Comparison of ENCODE assay signal across 1 cellular context in genomic region chrX:323721-324628, GRCh38.
TF ChIP-seq lines count a peak whose summit lies in the region.

No MANE protein-coding gene starts in this region.

TF ChIP-seq in HepG2, 621 proteins besides CTCF, POLR2A, EP300 and RAD21 (continued from another document and continues in another):
- TF ChIP-seq HNF4A (CRISPR knock-in tag; IDR thresholded peaks at IDR 0.05) (no peak), NR2F1 (CRISPR knock-in tag; IDR thresholded peaks at IDR 0.05) (no peak), KLF13 (CRISPR knock-in tag; IDR thresholded peaks at IDR 0.05) (no peak), HMGA1 (CRISPR knock-in tag; conservative IDR thresholded peaks at IDR 0.05) (no peak), ATF1 (CRISPR knock-in tag; IDR thresholded peaks at IDR 0.05) (no peak), IRF2 (CRISPR knock-in tag; IDR thresholded peaks at IDR 0.05) (no peak), PATZ1 (CRISPR knock-in tag; IDR thresholded peaks at IDR 0.05) (no peak), ZNF598 (CRISPR knock-in tag; IDR thresholded peaks at IDR 0.05; ENCODE audit: borderline replicate concordance) (no peak), ZNF747 (CRISPR knock-in tag; IDR thresholded peaks at IDR 0.05; ENCODE audit: borderline replicate concordance) (no peak; the same call in 1 of the 2 replicates), ZNF44 (CRISPR knock-in tag; IDR thresholded peaks at IDR 0.05) (no peak), NCOA5 (CRISPR knock-in tag; IDR thresholded peaks at IDR 0.05) (no peak; the same call in 1 of the 2 replicates), FLYWCH1 (CRISPR knock-in tag; IDR thresholded peaks at IDR 0.05) (no peak), ZNF337 (CRISPR knock-in tag; IDR thresholded peaks at IDR 0.05; ENCODE audit: borderline replicate concordance, low read depth) (no peak), KIAA2018 (CRISPR knock-in tag; IDR thresholded peaks at IDR 0.05; ENCODE audit: borderline replicate concordance) (no peak), PLRG1 (conservative IDR thresholded peaks at IDR 0.05) (no peak), ZFP36L1 (CRISPR knock-in tag; IDR thresholded peaks at IDR 0.05) (0 out of 2 replicates have a peak, but pooled peaks have one; percentile 47), ZNF850 (CRISPR knock-in tag; conservative IDR thresholded peaks at IDR 0.05) (no peak), DRAP1 (CRISPR knock-in tag; IDR thresholded peaks at IDR 0.05) (no peak), NFKBIZ (CRISPR knock-in tag; IDR thresholded peaks at IDR 0.05) (no peak), MTA1 (CRISPR knock-in tag; IDR thresholded peaks at IDR 0.05; ENCODE audit: borderline replicate concordance) (no peak), TRIM24 (CRISPR knock-in tag; IDR thresholded peaks at IDR 0.05) (no peak), SMC3 (IDR thresholded peaks at IDR 0.05; ENCODE audit: low read length) (peak; percentile 21; the same call in 1 of the 2 replicates), ZNF354B (CRISPR knock-in tag; IDR thresholded peaks at IDR 0.05) (no peak), HBP1 (CRISPR knock-in tag; IDR thresholded peaks at IDR 0.05; ENCODE audit: low read depth) (no peak), ZIK1 (CRISPR knock-in tag; IDR thresholded peaks at IDR 0.05; ENCODE audit: borderline replicate concordance, low read depth) (no peak), TCF7L2 (IDR thresholded peaks at IDR 0.05; ENCODE audit: low read depth, low read length) (no peak), ZNF883 (CRISPR knock-in tag; IDR thresholded peaks at IDR 0.05; ENCODE audit: not compliant biosample characterization) (no peak)
- TF ChIP-seq, protein P1, sequence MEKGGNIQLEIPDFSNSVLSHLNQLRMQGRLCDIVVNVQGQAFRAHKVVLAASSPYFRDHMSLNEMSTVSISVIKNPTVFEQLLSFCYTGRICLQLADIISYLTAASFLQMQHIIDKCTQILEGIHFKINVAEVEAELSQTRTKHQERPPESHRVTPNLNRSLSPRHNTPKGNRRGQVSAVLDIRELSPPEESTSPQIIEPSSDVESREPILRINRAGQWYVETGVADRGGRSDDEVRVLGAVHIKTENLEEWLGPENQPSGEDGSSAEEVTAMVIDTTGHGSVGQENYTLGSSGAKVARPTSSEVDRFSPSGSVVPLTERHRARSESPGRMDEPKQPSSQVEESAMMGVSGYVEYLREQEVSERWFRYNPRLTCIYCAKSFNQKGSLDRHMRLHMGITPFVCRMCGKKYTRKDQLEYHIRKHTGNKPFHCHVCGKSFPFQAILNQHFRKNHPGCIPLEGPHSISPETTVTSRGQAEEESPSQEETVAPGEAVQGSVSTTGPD (CRISPR knock-in tag; IDR thresholded peaks at IDR 0.05): no peak
- TF ChIP-seq, protein P2, sequence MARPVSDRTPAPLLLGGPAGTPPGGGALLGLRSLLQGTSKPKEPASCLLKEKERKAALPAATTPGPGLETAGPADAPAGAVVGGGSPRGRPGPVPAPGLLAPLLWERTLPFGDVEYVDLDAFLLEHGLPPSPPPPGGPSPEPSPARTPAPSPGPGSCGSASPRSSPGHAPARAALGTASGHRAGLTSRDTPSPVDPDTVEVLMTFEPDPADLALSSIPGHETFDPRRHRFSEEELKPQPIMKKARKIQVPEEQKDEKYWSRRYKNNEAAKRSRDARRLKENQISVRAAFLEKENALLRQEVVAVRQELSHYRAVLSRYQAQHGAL (CRISPR knock-in tag; IDR thresholded peaks at IDR 0.05; ENCODE audit: not compliant biosample characterization): no peak
- TF ChIP-seq, protein P3, sequence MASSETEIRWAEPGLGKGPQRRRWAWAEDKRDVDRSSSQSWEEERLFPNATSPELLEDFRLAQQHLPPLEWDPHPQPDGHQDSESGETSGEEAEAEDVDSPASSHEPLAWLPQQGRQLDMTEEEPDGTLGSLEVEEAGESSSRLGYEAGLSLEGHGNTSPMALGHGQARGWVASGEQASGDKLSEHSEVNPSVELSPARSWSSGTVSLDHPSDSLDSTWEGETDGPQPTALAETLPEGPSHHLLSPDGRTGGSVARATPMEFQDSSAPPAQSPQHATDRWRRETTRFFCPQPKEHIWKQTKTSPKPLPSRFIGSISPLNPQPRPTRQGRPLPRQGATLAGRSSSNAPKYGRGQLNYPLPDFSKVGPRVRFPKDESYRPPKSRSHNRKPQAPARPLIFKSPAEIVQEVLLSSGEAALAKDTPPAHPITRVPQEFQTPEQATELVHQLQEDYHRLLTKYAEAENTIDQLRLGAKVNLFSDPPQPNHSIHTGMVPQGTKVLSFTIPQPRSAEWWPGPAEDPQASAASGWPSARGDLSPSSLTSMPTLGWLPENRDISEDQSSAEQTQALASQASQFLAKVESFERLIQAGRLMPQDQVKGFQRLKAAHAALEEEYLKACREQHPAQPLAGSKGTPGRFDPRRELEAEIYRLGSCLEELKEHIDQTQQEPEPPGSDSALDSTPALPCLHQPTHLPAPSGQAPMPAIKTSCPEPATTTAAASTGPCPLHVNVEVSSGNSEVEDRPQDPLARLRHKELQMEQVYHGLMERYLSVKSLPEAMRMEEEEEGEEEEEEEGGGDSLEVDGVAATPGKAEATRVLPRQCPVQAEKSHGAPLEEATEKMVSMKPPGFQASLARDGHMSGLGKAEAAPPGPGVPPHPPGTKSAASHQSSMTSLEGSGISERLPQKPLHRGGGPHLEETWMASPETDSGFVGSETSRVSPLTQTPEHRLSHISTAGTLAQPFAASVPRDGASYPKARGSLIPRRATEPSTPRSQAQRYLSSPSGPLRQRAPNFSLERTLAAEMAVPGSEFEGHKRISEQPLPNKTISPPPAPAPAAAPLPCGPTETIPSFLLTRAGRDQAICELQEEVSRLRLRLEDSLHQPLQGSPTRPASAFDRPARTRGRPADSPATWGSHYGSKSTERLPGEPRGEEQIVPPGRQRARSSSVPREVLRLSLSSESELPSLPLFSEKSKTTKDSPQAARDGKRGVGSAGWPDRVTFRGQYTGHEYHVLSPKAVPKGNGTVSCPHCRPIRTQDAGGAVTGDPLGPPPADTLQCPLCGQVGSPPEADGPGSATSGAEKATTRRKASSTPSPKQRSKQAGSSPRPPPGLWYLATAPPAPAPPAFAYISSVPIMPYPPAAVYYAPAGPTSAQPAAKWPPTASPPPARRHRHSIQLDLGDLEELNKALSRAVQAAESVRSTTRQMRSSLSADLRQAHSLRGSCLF (CRISPR knock-in tag; IDR thresholded peaks at IDR 0.05; ENCODE audit: borderline replicate concordance): no peak
- TF ChIP-seq, protein P4, sequence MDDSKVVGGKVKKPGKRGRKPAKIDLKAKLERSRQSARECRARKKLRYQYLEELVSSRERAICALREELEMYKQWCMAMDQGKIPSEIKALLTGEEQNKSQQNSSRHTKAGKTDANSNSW (CRISPR knock-in tag; IDR thresholded peaks at IDR 0.05; ENCODE audit: borderline replicate concordance): no peak
- TF ChIP-seq, protein P5, sequence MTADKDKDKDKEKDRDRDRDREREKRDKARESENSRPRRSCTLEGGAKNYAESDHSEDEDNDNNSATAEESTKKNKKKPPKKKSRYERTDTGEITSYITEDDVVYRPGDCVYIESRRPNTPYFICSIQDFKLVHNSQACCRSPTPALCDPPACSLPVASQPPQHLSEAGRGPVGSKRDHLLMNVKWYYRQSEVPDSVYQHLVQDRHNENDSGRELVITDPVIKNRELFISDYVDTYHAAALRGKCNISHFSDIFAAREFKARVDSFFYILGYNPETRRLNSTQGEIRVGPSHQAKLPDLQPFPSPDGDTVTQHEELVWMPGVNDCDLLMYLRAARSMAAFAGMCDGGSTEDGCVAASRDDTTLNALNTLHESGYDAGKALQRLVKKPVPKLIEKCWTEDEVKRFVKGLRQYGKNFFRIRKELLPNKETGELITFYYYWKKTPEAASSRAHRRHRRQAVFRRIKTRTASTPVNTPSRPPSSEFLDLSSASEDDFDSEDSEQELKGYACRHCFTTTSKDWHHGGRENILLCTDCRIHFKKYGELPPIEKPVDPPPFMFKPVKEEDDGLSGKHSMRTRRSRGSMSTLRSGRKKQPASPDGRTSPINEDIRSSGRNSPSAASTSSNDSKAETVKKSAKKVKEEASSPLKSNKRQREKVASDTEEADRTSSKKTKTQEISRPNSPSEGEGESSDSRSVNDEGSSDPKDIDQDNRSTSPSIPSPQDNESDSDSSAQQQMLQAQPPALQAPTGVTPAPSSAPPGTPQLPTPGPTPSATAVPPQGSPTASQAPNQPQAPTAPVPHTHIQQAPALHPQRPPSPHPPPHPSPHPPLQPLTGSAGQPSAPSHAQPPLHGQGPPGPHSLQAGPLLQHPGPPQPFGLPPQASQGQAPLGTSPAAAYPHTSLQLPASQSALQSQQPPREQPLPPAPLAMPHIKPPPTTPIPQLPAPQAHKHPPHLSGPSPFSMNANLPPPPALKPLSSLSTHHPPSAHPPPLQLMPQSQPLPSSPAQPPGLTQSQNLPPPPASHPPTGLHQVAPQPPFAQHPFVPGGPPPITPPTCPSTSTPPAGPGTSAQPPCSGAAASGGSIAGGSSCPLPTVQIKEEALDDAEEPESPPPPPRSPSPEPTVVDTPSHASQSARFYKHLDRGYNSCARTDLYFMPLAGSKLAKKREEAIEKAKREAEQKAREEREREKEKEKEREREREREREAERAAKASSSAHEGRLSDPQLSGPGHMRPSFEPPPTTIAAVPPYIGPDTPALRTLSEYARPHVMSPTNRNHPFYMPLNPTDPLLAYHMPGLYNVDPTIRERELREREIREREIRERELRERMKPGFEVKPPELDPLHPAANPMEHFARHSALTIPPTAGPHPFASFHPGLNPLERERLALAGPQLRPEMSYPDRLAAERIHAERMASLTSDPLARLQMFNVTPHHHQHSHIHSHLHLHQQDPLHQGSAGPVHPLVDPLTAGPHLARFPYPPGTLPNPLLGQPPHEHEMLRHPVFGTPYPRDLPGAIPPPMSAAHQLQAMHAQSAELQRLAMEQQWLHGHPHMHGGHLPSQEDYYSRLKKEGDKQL (CRISPR knock-in tag; IDR thresholded peaks at IDR 0.05; ENCODE audit: low read depth): no peak
